Comparison of ENCODE assay signal across 11 cellular contexts in the genomic region with DNA sequence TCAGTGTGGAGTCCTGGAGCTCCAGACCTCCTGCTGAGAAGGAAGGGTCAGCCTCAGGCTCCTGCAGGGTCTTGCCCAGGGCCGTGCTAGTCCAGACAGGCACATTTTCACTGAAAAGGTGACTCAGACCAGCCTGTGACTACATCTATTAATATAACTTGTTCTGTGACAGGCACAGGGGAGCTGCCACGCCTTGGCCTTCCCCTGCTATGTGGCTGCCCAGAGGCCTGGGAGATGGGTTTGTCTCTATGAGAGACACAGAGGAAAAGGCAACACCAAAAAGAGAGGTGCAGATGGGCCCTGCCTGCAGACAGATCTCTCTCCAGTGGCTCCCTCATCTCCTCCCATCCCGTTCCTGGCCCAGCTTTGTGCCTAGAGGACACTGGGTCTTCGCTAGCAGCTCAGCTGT. TPM values are rescaled to one million over a fixed set of nuclear protein-coding genes. Genes with fewer than 3 reads are reported as not detected.
DNase-seq lines count a peak whose midpoint lies in the region; ATAC-seq, FAIRE-seq and TF ChIP-seq lines count a peak whose summit lies in the region.
"Not testable (repeated sequence)": the region's sequence is repeated elsewhere in the genome, so short reads cannot be mapped to it uniquely, and the experiment has no call there.
"Had no signal": no experiment of that assay in that cellular context is flagged by ENCODE, and none has a peak within 500 bp of the region (broad histone marks: within the 10 kb centered on the region; RNA-seq: fewer than 3 reads in every experiment).

No MANE protein-coding gene starts in this region.

- not testable (repeated sequence) for H3K9me3 ChIP-seq in PC-9 (ENCODE audit: insufficient read depth, low read depth); astrocyte (ENCODE audit: insufficient read depth, low read depth, low read length); smooth muscle cell (replicated peaks; ENCODE audit: low read depth)

- H3K36me3 Mint-ChIP-seq in astrocyte (ENCODE audit: low read depth, unreplicated experiment): not testable (repeated sequence)

- not testable (repeated sequence) for H3K4me1 Mint-ChIP-seq in astrocyte (ENCODE audit: low read depth, unreplicated experiment)

- TSS peak; percentile 64 for BruUV-seq in PC-9 (replicated peaks; lab: Mats Ljungman, UMichigan)

- not testable (repeated sequence) for H2AFZ ChIP-seq in PC-9; astrocyte (ENCODE audit: low read depth, low read length); smooth muscle cell (ENCODE audit: low read depth)

- peak; percentile 49 for ATAC-seq in GM18868 (IDR thresholded peaks at IDR 0.05; ENCODE audit: unreplicated experiment)
- peak; percentile 27 for ATAC-seq in left ventricle myocardium superior

- peaks cover 18% of the 10 kb centered on the region for H3K4me1 ChIP-seq in PC-9 (replicated peaks; ENCODE audit: insufficient read depth)
- not testable (repeated sequence) for H3K4me1 ChIP-seq in astrocyte (ENCODE audit: insufficient read depth, low read length); smooth muscle cell (ENCODE audit: low read depth)

- H3K9me3 Mint-ChIP-seq in astrocyte (ENCODE audit: unreplicated experiment): not testable (repeated sequence)

- H3K79me2 ChIP-seq in PC-9 (ENCODE audit: low read depth): peaks cover 13% of the 10 kb centered on the region; the same call in 1 of the 2 replicates
- not testable (repeated sequence) for H3K79me2 ChIP-seq in astrocyte (ENCODE audit: insufficient read depth, low read length); smooth muscle cell (ENCODE audit: low read depth)

- H3K27ac ChIP-seq in PC-9: peak overlapping the region; percentile 91
- H3K27ac ChIP-seq in astrocyte (ENCODE audit: low read depth, low read length): peak overlapping the region; percentile 56
- H3K27ac ChIP-seq in smooth muscle cell (ENCODE audit: low read depth): peak overlapping the region; percentile 95

- H3K9me2 ChIP-seq in PC-9 (ENCODE audit: insufficient read depth): not testable (repeated sequence)

- FAIRE-seq in astrocyte (lab: Jason Lieb, UNC): not testable (repeated sequence)

- POLR2A ChIA-PET in PC-9 (lab: Charles Lee; ENCODE audit: unreplicated experiment): not testable (repeated sequence)

- H3K27me3 Mint-ChIP-seq in astrocyte (ENCODE audit: low read depth, unreplicated experiment): not testable (repeated sequence)

- no CpG with 5 or more reads among the region's 4 CpGs for WGBS in smooth muscle cell (ENCODE audit: low lambda C conversion rate)

- not testable (repeated sequence) for H4K20me1 ChIP-seq in PC-9 (ENCODE audit: insufficient read depth); astrocyte (ENCODE audit: insufficient read depth, low read length); smooth muscle cell (ENCODE audit: low read depth)

- TF ChIP-seq CTCF in PC-9 (conservative IDR thresholded peaks at IDR 0.05); astrocyte (IDR thresholded peaks at IDR 0.05; ENCODE audit: insufficient read depth, low read depth, low read length); epithelial cell of esophagus (IDR thresholded peaks at IDR 0.05; ENCODE audit: insufficient read depth, low read depth, low read length, missing control alignments); smooth muscle cell (IDR thresholded peaks at IDR 0.05; ENCODE audit: borderline replicate concordance, insufficient read depth, poor library complexity, severe bottlenecking): not testable (repeated sequence)

- H3K4me3 ChIP-seq in PC-9 (peak overlapping the region; percentile 42; the same call in 1 of the 2 replicates), epithelial cell of esophagus (ENCODE audit: low read length) (peak overlapping the region; percentile 34)
- H3K4me3 ChIP-seq in astrocyte (ENCODE audit: insufficient read depth, low read depth, low read length); smooth muscle cell: not testable (repeated sequence)

- not testable (repeated sequence) for H3K4me3 Mint-ChIP-seq in astrocyte (ENCODE audit: unreplicated experiment)

- peak overlapping the region; percentile 69 for H3K4me2 ChIP-seq in PC-9
- H3K4me2 ChIP-seq in astrocyte (ENCODE audit: low read length); smooth muscle cell: not testable (repeated sequence)

- not testable (repeated sequence) for H3K9ac ChIP-seq in astrocyte (ENCODE audit: low read length); smooth muscle cell (ENCODE audit: low read depth)

- peak in 1 of 2 experiments; percentile 56 for DNase-seq in PC-9
- DNase-seq in astrocyte (ENCODE audit: low read depth); epithelial cell of esophagus (ENCODE audit: low read depth); left ventricle myocardium superior; smooth muscle cell (lab: John Stamatoyannopoulos, UW; ENCODE audit: unreplicated experiment): not testable (repeated sequence)

- not testable (repeated sequence) for H3K27ac Mint-ChIP-seq in astrocyte (ENCODE audit: unreplicated experiment)

- H3K27me3 ChIP-seq in PC-9 (ENCODE audit: insufficient read depth, low read depth); astrocyte (ENCODE audit: insufficient read depth, low read length); smooth muscle cell (ENCODE audit: low read depth): not testable (repeated sequence)

- CTCF ChIA-PET in PC-9 (lab: Charles Lee): not testable (repeated sequence)

- intact Hi-C loops in PC-9 (cut with micrococcal nuclease; ENCODE audit: unreplicated experiment); left ventricle myocardium superior (cut with micrococcal nuclease): not testable (repeated sequence)

- not testable (repeated sequence) for H3F3A ChIP-seq in PC-9 (ENCODE audit: insufficient read depth, low read depth); smooth muscle cell (ENCODE audit: low read depth)

- not testable (repeated sequence) for H3K36me3 ChIP-seq in PC-9 (ENCODE audit: low read depth); astrocyte (ENCODE audit: insufficient read depth, low read length); smooth muscle cell (ENCODE audit: low read depth)

RNA-seq across cellular contexts. Expression of gene FAM25C, which starts 10.0 kb away (rescaled TPM):
- total RNA-seq in PC-9 (2021): not detected in 2 replicates
- total RNA-seq in astrocyte: not detected in 2 replicates
- not detected for total RNA-seq in left ventricle myocardium superior
- total RNA-seq in smooth muscle cell: not detected in 2 replicates
- not detected in 2 replicates for polyA plus RNA-seq in smooth muscle cell
- total RNA-seq: A172; CD4-positive, CD25-positive, alpha-beta regulatory T cell; CD8-positive, alpha-beta memory T cell; GM23338; HT-29 had no signal
- polyA plus RNA-seq: CD4-positive, CD25-positive, alpha-beta regulatory T cell; CD8-positive, alpha-beta memory T cell; GM23338 had no signal
